Comparison of ENCODE assay signal across 26 cellular contexts in genomic region chr6:161578478-161578877, GRCh38.
DNase-seq lines count a peak whose midpoint lies in the region; FAIRE-seq and TF ChIP-seq lines count a peak whose summit lies in the region.
"Had no signal": no experiment of that assay in that cellular context is flagged by ENCODE, and none has a peak within 500 bp of the region (broad histone marks: within the 10 kb centered on the region; RNA-seq: fewer than 3 reads in every experiment).

No MANE protein-coding gene starts in this region.

- TF ChIP-seq CTCF in HEK293 (tag by site-specific recombination; IDR thresholded peaks at IDR 0.05) (no peak), WERI-Rb-1 (IDR thresholded peaks at IDR 0.05; ENCODE audit: low read depth, low read length) (peak; percentile 37; the same call in 1 of the 2 replicates)

- no peak overlapping the region for H3K56ac ChIP-seq in mesendoderm (ENCODE audit: low read length)

- no peaks in the 10 kb centered on the region for H3K36me3 ChIP-seq in HEK293 (ENCODE audit: control insufficient read depth in 2 of 2, insufficient read depth in 1 of 2, low read length in 2 of 2)
- no peaks in the 10 kb centered on the region for H3K36me3 ChIP-seq in WERI-Rb-1
- H3K36me3 ChIP-seq in mesendoderm (ENCODE audit: control insufficient read depth, insufficient read depth, low read length): no peaks in the 10 kb centered on the region
- no peaks in the 10 kb centered on the region for H3K36me3 ChIP-seq in small intestine (ENCODE audit: control insufficient read depth in 2 of 2, insufficient read depth in 2 of 2, low read length in 2 of 2)
- H3K36me3 ChIP-seq: BE2C, tibial nerve had no signal

- no peaks in the 10 kb centered on the region for H3K4me1 ChIP-seq in HEK293 (ENCODE audit: control insufficient read depth, insufficient read depth, low read length)
- H3K4me1 ChIP-seq in mesendoderm (ENCODE audit: control insufficient read depth, low read depth, low read length): no peaks in the 10 kb centered on the region
- H3K4me1 ChIP-seq in small intestine (ENCODE audit: control insufficient read depth in 2 of 2, insufficient read depth in 1 of 2, low read depth in 1 of 2, low read length in 1 of 2): no peaks in the 10 kb centered on the region

- H4K8ac ChIP-seq in mesendoderm (ENCODE audit: low read depth, low read length): no peak overlapping the region

- H3K27ac ChIP-seq in HEK293 (ENCODE audit: extremely low read depth, low read depth, low read length) (no peak overlapping the region), WERI-Rb-1 (no peak overlapping the region), mesendoderm (ENCODE audit: low read depth, low read length) (no peak overlapping the region), small intestine (ENCODE audit: low read depth in 1 of 2, low read length in 1 of 2) (no peak overlapping the region)
- H3K27ac ChIP-seq: dorsolateral prefrontal cortex, KMS-11, PC-9, tibial nerve had no signal

- H3K4me2 ChIP-seq in mesendoderm (ENCODE audit: low read length): no peak overlapping the region
- H3K4me2 ChIP-seq: KMS-11, PC-9 had no signal

- H3K79me1 ChIP-seq in mesendoderm (ENCODE audit: low read length): no peaks in the 10 kb centered on the region

- H3K9me3 ChIP-seq in HEK293 (ENCODE audit: control insufficient read depth, insufficient read depth, low read depth, low read length): no peaks in the 10 kb centered on the region
- H3K9me3 ChIP-seq in WERI-Rb-1 (ENCODE audit: severe bottlenecking): no peaks in the 10 kb centered on the region
- no peaks in the 10 kb centered on the region for H3K9me3 ChIP-seq in small intestine (ENCODE audit: control insufficient read depth, low read depth)
- H3K9me3 ChIP-seq: BE2C, tibial nerve had no signal

- no peak overlapping the region for H3K23ac ChIP-seq in mesendoderm (ENCODE audit: low read length)

- H2BK15ac ChIP-seq in mesendoderm (replicated peaks; ENCODE audit: low read depth): no peak overlapping the region

- no peak for FAIRE-seq in small intestine (lab: Jason Lieb, UNC)
- FAIRE-seq: GM12878, GM19239 had no signal

- no CpG with 5 or more reads among the region's 3 CpGs for WGBS in mesendoderm (ENCODE audit: extremely low coverage, insufficient coverage, low lambda C conversion rate)
- WGBS in small intestine, 3 donors: 32 to 58% (median 38%) methylated on average over 3 of the region's 3 CpGs

- H3K4me3 ChIP-seq in HEK293 (ENCODE audit: low read depth, low read length): no peak overlapping the region
- H3K4me3 ChIP-seq in WERI-Rb-1 (ENCODE audit: low read depth, low read length): no peak overlapping the region
- no peak overlapping the region for H3K4me3 ChIP-seq in mesendoderm (ENCODE audit: low read length)
- no peak overlapping the region for H3K4me3 ChIP-seq in small intestine (ENCODE audit: low read depth in 1 of 2, low read length in 2 of 2)
- H3K4me3 ChIP-seq: dorsolateral prefrontal cortex, GM12878, PC-9, tibial nerve had no signal

- no peaks in the 10 kb centered on the region for H3K79me2 ChIP-seq in mesendoderm (ENCODE audit: control insufficient read depth, insufficient read depth, low read length)

- H4K5ac ChIP-seq in mesendoderm (ENCODE audit: low read length): no peak overlapping the region

- H3K4ac ChIP-seq in mesendoderm (ENCODE audit: low read depth, low read length): no peak overlapping the region

- CTCF ChIA-PET in HEK293 (lab: Yijun Ruan, JAX): interaction anchor here (1.9 kb wide), 1 partner anchor 21 kb away, joined by 4 read pairs; no protein-coding TSS in a partner anchor

- H2BK120ac ChIP-seq in mesendoderm (ENCODE audit: low read depth, low read length): no peak overlapping the region

- no peak overlapping the region for H3K9ac ChIP-seq in mesendoderm (ENCODE audit: low read length)
- H3K9ac ChIP-seq: KMS-11 had no signal

- DNase-seq in ELR (ENCODE audit: low read depth) (peak; percentile 60), WERI-Rb-1 (peak; percentile 54), mesendoderm (peak; percentile 31), NCI-H510A treated with DMSO at 0.1 percent for 48 hours (lab: John Stamatoyannopoulos, UW) (no peak), islet precursor cell (no peak), small intestine (no peak)
- DNase-seq: activated CD4-positive, alpha-beta T cell treated with anti-CD3 and anti-CD28 coated beads for 36 hours; activated effector memory CD4-positive, alpha-beta T cell treated with Interleukin-2 at 50 U/mL for 16 hours; BE2C; CD8-positive, alpha-beta T cell; dorsolateral prefrontal cortex; EL; hypothalamus; NCI-H1436; NCI-H345; NCI-H748 treated with DMSO at 0.1 percent for 48 hours; PC-9; posterior cingulate gyrus; right cardiac atrium; SHP77 treated with DMSO at 0.1 percent for 48 hours; stimulated activated CD4-positive, alpha-beta T cell treated with anti-CD3 and anti-CD28 coated beads, Interleukin-2, amount 100 ng/mL, for 48 hours had no signal

- no peak overlapping the region for H2BK5ac ChIP-seq in mesendoderm (ENCODE audit: low read length)

- H3K27me3 ChIP-seq in WERI-Rb-1 (ENCODE audit: insufficient read depth, low read depth, severe bottlenecking) (no peaks in the 10 kb centered on the region), mesendoderm (ENCODE audit: insufficient read depth, low read length, poor library complexity) (no peaks in the 10 kb centered on the region), small intestine (ENCODE audit: control insufficient read depth in 2 of 2, insufficient read depth in 2 of 2, low read length in 2 of 2) (no peaks in the 10 kb centered on the region)
- H3K27me3 ChIP-seq: BE2C, dorsolateral prefrontal cortex, tibial nerve had no signal

- no peak overlapping the region for H3K18ac ChIP-seq in mesendoderm (ENCODE audit: low read length)

- POLR2A ChIA-PET in HEK293 (lab: Yijun Ruan, JAX): no interaction called here

- H2AK5ac ChIP-seq in mesendoderm (ENCODE audit: low read length): no peak overlapping the region

TF ChIP-seq in HEK293, 187 proteins besides CTCF, POLR2A, EP300 and RAD21:
- TF ChIP-seq ZNF580 (tag by site-specific recombination; IDR thresholded peaks at IDR 0.05) (no peak), ZBTB49 (tag by site-specific recombination; IDR thresholded peaks at IDR 0.05; ENCODE audit: low read depth) (no peak), ZFP3 (tag by site-specific recombination; IDR thresholded peaks at IDR 0.05; ENCODE audit: low read depth) (no peak), SETDB1 (IDR thresholded peaks at IDR 0.05; ENCODE audit: insufficient read length, low read length) (peak; percentile 24)

Comparison
In these comparisons a context has a peak if more than half of its experiments do, and no peak if none do; other contexts are left out.
1. DNase-seq: peak in ELR (single experiment), WERI-Rb-1 (single experiment) and mesendoderm (single experiment); none in NCI-H510A treated with DMSO at 0.1 percent for 48 hours (single experiment), islet precursor cell (single experiment) and small intestine (single experiment).